Comparison of ENCODE assay signal across 1 cellular context in genomic region chr17:79986441-79987186, GRCh38.
TF ChIP-seq lines count a peak whose summit lies in the region.

No MANE protein-coding gene starts in this region.

TF ChIP-seq in HepG2, 621 proteins besides CTCF, POLR2A, EP300 and RAD21 (continued from another document and continues in another):
- TF ChIP-seq MYPOP (CRISPR knock-in tag; IDR thresholded peaks at IDR 0.05) (peak; percentile 83), RFX5 (IDR thresholded peaks at IDR 0.05; ENCODE audit: low read depth, low read length) (no peak; the same call in 1 of the 2 replicates), RERE (CRISPR knock-in tag; IDR thresholded peaks at IDR 0.05; ENCODE audit: low read depth) (peak; percentile 88), XRCC5 (optimal IDR thresholded peaks at IDR 0.05; ENCODE audit: low read length) (peak; percentile 71), HNF4G (IDR thresholded peaks at IDR 0.05; ENCODE audit: borderline replicate concordance, low read depth, low read length) (peak; percentile 58; the same call in 1 of the 2 replicates), HNF4G (CRISPR knock-in tag; IDR thresholded peaks at IDR 0.05; ENCODE audit: borderline replicate concordance, low read depth) (peak; percentile 42; the same call in 1 of the 2 replicates), ZNF547 (CRISPR knock-in tag; IDR thresholded peaks at IDR 0.05) (peak; percentile 29; the same call in 1 of the 2 replicates), YY1 (IDR thresholded peaks at IDR 0.05; ENCODE audit: insufficient read depth, insufficient replicate concordance, low read depth, low read length) (no peak), RXRB (CRISPR knock-in tag; IDR thresholded peaks at IDR 0.05; ENCODE audit: borderline replicate concordance) (peak; percentile 91), PCBP2 (optimal IDR thresholded peaks at IDR 0.05; ENCODE audit: low read depth, low read length, poor library complexity, severe bottlenecking) (no peak), CEBPB (IDR thresholded peaks at IDR 0.05; ENCODE audit: borderline replicate concordance, low read depth, low read length) (no peak), SNAPC4 (CRISPR knock-in tag; IDR thresholded peaks at IDR 0.05) (peak; percentile 47; the same call in 1 of the 2 replicates), HOXA3 (CRISPR knock-in tag; IDR thresholded peaks at IDR 0.05) (peak; percentile 87), NONO (IDR thresholded peaks at IDR 0.05) (no peak), NONO (CRISPR knock-in tag; conservative IDR thresholded peaks at IDR 0.05) (peak; percentile 72; the same call in 1 of the 2 replicates), YEATS2 (CRISPR knock-in tag; IDR thresholded peaks at IDR 0.05; ENCODE audit: borderline replicate concordance) (no peak), FOXM1 (CRISPR knock-in tag; IDR thresholded peaks at IDR 0.05) (no peak), ZNF749 (CRISPR knock-in tag; IDR thresholded peaks at IDR 0.05; ENCODE audit: borderline replicate concordance) (no peak), ZNF563 (CRISPR knock-in tag; IDR thresholded peaks at IDR 0.05) (0 out of 2 replicates have a peak, but pooled peaks have one; percentile 20), ZNF878 (CRISPR knock-in tag; IDR thresholded peaks at IDR 0.05) (peak; percentile 93), CENPX (CRISPR knock-in tag; IDR thresholded peaks at IDR 0.05) (no peak), ZKSCAN1 (IDR thresholded peaks at IDR 0.05; ENCODE audit: low read length) (no peak), TRIM24 (CRISPR knock-in tag; IDR thresholded peaks at IDR 0.05) (no peak), ZNF460 (CRISPR knock-in tag; IDR thresholded peaks at IDR 0.05; ENCODE audit: borderline replicate concordance) (no peak), BRD4 (CRISPR knock-in tag; IDR thresholded peaks at IDR 0.05) (no peak; the same call in 1 of the 2 replicates), HNF1B (CRISPR knock-in tag; IDR thresholded peaks at IDR 0.05) (peak; percentile 74), ZNF704 (CRISPR knock-in tag; IDR thresholded peaks at IDR 0.05; ENCODE audit: borderline replicate concordance) (no peak), ZNF44 (CRISPR knock-in tag; IDR thresholded peaks at IDR 0.05) (peak; percentile 19; the same call in 1 of the 2 replicates), KDM6A (CRISPR knock-in tag; IDR thresholded peaks at IDR 0.05; ENCODE audit: low read depth) (peak; percentile 78), ZBTB39 (CRISPR knock-in tag; IDR thresholded peaks at IDR 0.05) (0 out of 2 replicates have a peak, but pooled peaks have one; percentile 60), ZC3H4 (CRISPR knock-in tag; IDR thresholded peaks at IDR 0.05; ENCODE audit: borderline replicate concordance) (no peak), ZMYM2 (CRISPR knock-in tag; IDR thresholded peaks at IDR 0.05) (no peak), ZNF138 (CRISPR knock-in tag; IDR thresholded peaks at IDR 0.05; ENCODE audit: low read depth) (peak; percentile 78; the same call in 1 of the 2 replicates), ATF2 (CRISPR knock-in tag; IDR thresholded peaks at IDR 0.05) (peak; percentile 89), IRX3 (CRISPR knock-in tag; IDR thresholded peaks at IDR 0.05; ENCODE audit: borderline replicate concordance, low read depth) (no peak), MLX (CRISPR knock-in tag; IDR thresholded peaks at IDR 0.05) (peak; percentile 90), ZNF740 (CRISPR knock-in tag; IDR thresholded peaks at IDR 0.05) (0 out of 2 replicates have a peak, but pooled peaks have one; percentile 79), MNT (IDR thresholded peaks at IDR 0.05) (no peak), ZNF263 (CRISPR knock-in tag; IDR thresholded peaks at IDR 0.05) (peak; percentile 83), JUND (CRISPR knock-in tag; IDR thresholded peaks at IDR 0.05) (peak; percentile 49; the same call in 1 of the 2 replicates)
